8 cellular contexts compared by ENCODE assay signal in genomic region chr4:4116901-4117300, GRCh38.
DNase-seq lines count a peak whose midpoint lies in the region; TF ChIP-seq lines count a peak whose summit lies in the region.
"Not testable (repeated sequence)": the region's sequence is repeated elsewhere in the genome, so short reads cannot be mapped to it uniquely, and the experiment has no call there.

No MANE protein-coding gene starts in this region.

- H3K23ac ChIP-seq in mesenchymal stem cell (ENCODE audit: low read length in 2 of 2), result not testable (repeated sequence)

- not testable (repeated sequence) for TF ChIP-seq CTCF in HFFc6 (IDR thresholded peaks at IDR 0.05); NB4 (IDR thresholded peaks at IDR 0.05; ENCODE audit: low read depth, low read length); fibroblast of the aortic adventitia (IDR thresholded peaks at IDR 0.05; ENCODE audit: insufficient read depth, low read length)

- H2BK12ac ChIP-seq in mesenchymal stem cell (ENCODE audit: low read length in 2 of 2), result not testable (repeated sequence)

- not testable (repeated sequence) for H3K27ac ChIP-seq in mesenchymal stem cell (ENCODE audit: low read length, poor library complexity, severe bottlenecking)

- peaks cover 15% of the 10 kb centered on the region for H3K27me3 Mint-ChIP-seq in HFFc6 (ENCODE audit: insufficient read depth)

- H3K9me3 Mint-ChIP-seq in HFFc6, result not testable (repeated sequence)

- H3K14ac ChIP-seq in mesenchymal stem cell (ENCODE audit: low read length in 2 of 2), result not testable (repeated sequence)

- not testable (repeated sequence) for H3K4me3 Mint-ChIP-seq in HFFc6

- not testable (repeated sequence) for H2BK120ac ChIP-seq in mesenchymal stem cell (ENCODE audit: low read depth, low read length)

- H3K4me1 Mint-ChIP-seq in HFFc6 (ENCODE audit: low read depth), result not testable (repeated sequence)

- WGBS in mesenchymal stem cell, result 71% methylated on average over 1 of the region's 1 CpG

- not testable (repeated sequence) for H3K9ac ChIP-seq in mesenchymal stem cell (ENCODE audit: low read length)

- not testable (repeated sequence) for H3K18ac ChIP-seq in mesenchymal stem cell (ENCODE audit: low read depth in 1 of 2, low read length in 2 of 2)

- H3K36me3 ChIP-seq in mesenchymal stem cell (ENCODE audit: control insufficient read depth in 1 of 2, insufficient read depth in 2 of 2, low read depth in 1 of 2, low read length in 2 of 2), result not testable (repeated sequence)

- peak; percentile 7 for DNase-seq in AG08396 (ENCODE audit: low spot score)
- DNase-seq in ELR (ENCODE audit: low read depth), result peak; percentile 18
- peak; percentile 11 for DNase-seq in HFFc6
- peak; percentile 30 for DNase-seq in NB4 (ENCODE audit: low read depth)
- DNase-seq in SK-MEL-5 (ENCODE audit: low read depth, low spot score), result peak; percentile 32
- DNase-seq in central memory CD4-positive, alpha-beta T cell, result peak; percentile 6
- peak; percentile 6 for DNase-seq in fibroblast of the aortic adventitia (ENCODE audit: low read depth)
- DNase-seq in mesenchymal stem cell, result peak; percentile 1

- H3K79me1 ChIP-seq in mesenchymal stem cell (replicated peaks; ENCODE audit: low read length, poor library complexity, severe bottlenecking), result not testable (repeated sequence)

- not testable (repeated sequence) for H3K36me3 Mint-ChIP-seq in HFFc6 (ENCODE audit: low read depth)

- not testable (repeated sequence) for TF ChIP-seq POLR2A in NB4 (IDR thresholded peaks at IDR 0.05; ENCODE audit: extremely low read depth, insufficient read length)

- not testable (repeated sequence) for H3K4me1 ChIP-seq in mesenchymal stem cell (ENCODE audit: control insufficient read depth, insufficient read depth, low read depth, low read length)

- H2BK5ac ChIP-seq in mesenchymal stem cell (ENCODE audit: low read depth, low read length, poor library complexity, severe bottlenecking), result not testable (repeated sequence)

- not testable (repeated sequence) for H3K27ac Mint-ChIP-seq in HFFc6

- not testable (repeated sequence) for H2AK5ac ChIP-seq in mesenchymal stem cell (ENCODE audit: low read length, severe bottlenecking)

- in situ Hi-C loops in SK-MEL-5 (cut with HindIII; ENCODE audit: low pct_unique_long_range_greater_than_20kb, low sequenced_read_pairs), result not testable (repeated sequence)

- not testable (repeated sequence) for H3K9me3 ChIP-seq in mesenchymal stem cell (ENCODE audit: control insufficient read depth, low read length)

- not testable (repeated sequence) for H3K4me3 ChIP-seq in NB4 (ENCODE audit: low read depth, low read length); fibroblast of the aortic adventitia (ENCODE audit: low read depth, low read length); mesenchymal stem cell (ENCODE audit: insufficient read depth in 1 of 2, low read depth in 1 of 2, low read length in 2 of 2)

- not testable (repeated sequence) for H2BK15ac ChIP-seq in mesenchymal stem cell (ENCODE audit: low read depth, poor library complexity, severe bottlenecking)

- H3K4me2 ChIP-seq in mesenchymal stem cell (ENCODE audit: low read length, poor library complexity, severe bottlenecking), result not testable (repeated sequence)

- not testable (repeated sequence) for H4K91ac ChIP-seq in mesenchymal stem cell (ENCODE audit: low read length)

- not testable (repeated sequence) for H3K4ac ChIP-seq in mesenchymal stem cell (ENCODE audit: low read depth in 1 of 2, low read length in 2 of 2)

- H3K27me3 ChIP-seq in mesenchymal stem cell (ENCODE audit: control insufficient read depth in 1 of 2, insufficient read depth in 1 of 2, low read length in 2 of 2), result not testable (repeated sequence)

- H4K8ac ChIP-seq in mesenchymal stem cell (ENCODE audit: low read length), result not testable (repeated sequence)

- H2AFZ ChIP-seq in mesenchymal stem cell (ENCODE audit: low read depth, low read length), result not testable (repeated sequence)
